In genomic region chr19:47765522-47766358, GRCh38 we compare ENCODE assay signal across 8 cellular contexts. TPM values are rescaled to one million over a fixed set of nuclear protein-coding genes. Genes with fewer than 3 reads are reported as not detected.
DNase-seq lines count a peak whose midpoint lies in the region; ATAC-seq and TF ChIP-seq lines count a peak whose summit lies in the region.

No MANE protein-coding gene starts in this region.

- H3K27me3 Mint-ChIP-seq in neural crest cell (ENCODE audit: low read depth): no peaks in the 10 kb centered on the region

- peaks cover 0 to 1% (median 0%) of the 10 kb centered on the region in 4 donors for H3K36me3 ChIP-seq in esophagus muscularis mucosa

- H3K27ac ChIP-seq in esophagus muscularis mucosa (replicated peaks in 1 of 4): no peak overlapping the region

- no peak for TF ChIP-seq EP300 in esophagus muscularis mucosa (IDR thresholded peaks at IDR 0.05)

- H3K9me3 ChIP-seq in esophagus muscularis mucosa: no peaks in the 10 kb centered on the region

- intact Hi-C loops in esophagus muscularis mucosa (cut with DNase I): loop anchor here (1.0 kb wide), 1 partner anchor 23 kb away; no protein-coding TSS in a partner anchor

- no peak overlapping the region for H3K4me3 ChIP-seq in esophagus muscularis mucosa

- peaks cover 5% of the 10 kb centered on the region for H3K9me3 Mint-ChIP-seq in neural crest cell

- H3K27me3 ChIP-seq in esophagus muscularis mucosa: no peaks in the 10 kb centered on the region

- peak overlapping the region; percentile 51 for H3K4me3 Mint-ChIP-seq in neural crest cell

- no peaks in the 10 kb centered on the region for H3K36me3 Mint-ChIP-seq in neural crest cell (ENCODE audit: low read depth)

- TF ChIP-seq CTCF in esophagus muscularis mucosa (IDR thresholded peaks at IDR 0.05): peak; percentile 80 to 90 (median 83)
- peak; percentile 80 for TF ChIP-seq CTCF in neural crest cell (conservative IDR thresholded peaks at IDR 0.05)

- no peak overlapping the region for H3K27ac Mint-ChIP-seq in neural crest cell (ENCODE audit: unreplicated experiment)

- H3K4me1 ChIP-seq in esophagus muscularis mucosa: peaks cover 7 to 10% (median 9%) of the 10 kb centered on the region in 4 donors

- DNase-seq in NCI-H446 (lab: John Stamatoyannopoulos, UW) (peak; percentile 11 to 58), NCI-H446 treated with DMSO at 0.1 percent for 48 hours (lab: John Stamatoyannopoulos, UW) (no peak), NCI-H146 (lab: John Stamatoyannopoulos, UW) (peak; percentile 75), esophagus muscularis mucosa (ENCODE audit: extremely low spot score) (no peak), neural crest cell (ENCODE audit: low read depth, low spot score) (peak; percentile 83)
- DNase-seq in activated CD4-positive, alpha-beta T cell treated with anti-CD3 and anti-CD28 coated beads, Interleukin-2, amount 50 U/mL, for 4 hours: peak; percentile 34 to 40

- H3K4me1 Mint-ChIP-seq in neural crest cell: peaks cover 15% of the 10 kb centered on the region

- no peak for TF ChIP-seq POLR2A in esophagus muscularis mucosa (IDR thresholded peaks at IDR 0.05; ENCODE audit: low read depth)

- no peak for ATAC-seq in HG03039 (IDR thresholded peaks at IDR 0.05; ENCODE audit: unreplicated experiment)
- ATAC-seq in HG02759 (IDR thresholded peaks at IDR 0.05; ENCODE audit: unreplicated experiment): no peak

- 35% methylated on average over 18 of the region's 19 CpGs for WGBS in esophagus muscularis mucosa

RNA-seq across cellular contexts. Expression of gene SELENOW, which starts 12.8 kb away (rescaled TPM):
- total RNA-seq in esophagus muscularis mucosa (1,000 to 10,000 TPM; 1,363 to 1,667 (median 1,434) TPM), neural crest cell (175 and 179 TPM in 2 replicates)

RNA-seq across cellular contexts. Expression of gene NOP53, which starts 20.4 kb away (rescaled TPM):
- total RNA-seq in esophagus muscularis mucosa (100 to 1,000 TPM; 350 to 500 (median 454) TPM), neural crest cell (285 and 304 TPM in 2 replicates)

RNA-seq across cellular contexts. Expression of gene TPRX1, which starts 38.6 kb away (rescaled TPM):
- total RNA-seq in esophagus muscularis mucosa (not detected), neural crest cell (not detected in 2 replicates)

RNA-seq across cellular contexts. Expression of gene EHD2, which starts 52.5 kb away (rescaled TPM):
- total RNA-seq in esophagus muscularis mucosa: 100 to 1,000 TPM; 154 to 444 (median 250) TPM
- 0.30 and 0.47 TPM in 2 replicates for total RNA-seq in neural crest cell

RNA-seq across cellular contexts. Expression of gene CRX, which starts 56.0 kb away (rescaled TPM):
- total RNA-seq in esophagus muscularis mucosa: not detected
- total RNA-seq in neural crest cell: not detected in 2 replicates

Comparison
In these comparisons a context has a peak if more than half of its experiments do, and no peak if none do; other contexts are left out.
1. DNase-seq: peak in NCI-H446 (2 of 2), NCI-H146 (single experiment), activated CD4-positive, alpha-beta T cell treated with anti-CD3 and anti-CD28 coated beads, Interleukin-2, amount 50 U/mL, for 4 hours (2 of 2) and neural crest cell (single experiment); none in NCI-H446 treated with DMSO at 0.1 percent for 48 hours (single experiment) and esophagus muscularis mucosa (single experiment).